ENCODE assay signal across 1 cellular context in the genomic region with DNA sequence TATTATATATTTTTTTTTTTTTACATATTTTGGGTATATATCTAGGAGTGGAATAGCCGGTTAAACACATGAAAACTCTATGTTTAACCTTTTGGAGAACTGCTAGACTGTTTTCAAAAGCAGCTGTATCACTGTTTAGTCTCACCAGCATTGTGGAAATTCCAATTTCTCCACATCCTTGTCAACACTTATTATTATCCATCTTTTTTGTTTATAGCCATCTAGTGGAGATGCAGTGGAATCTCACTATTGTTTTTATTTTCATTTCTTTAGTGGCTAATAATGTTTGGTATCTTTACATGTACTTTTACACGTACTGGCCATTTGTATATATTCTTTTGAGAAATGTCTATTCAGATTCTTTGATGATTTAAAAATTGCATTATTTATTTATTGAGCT.
TF ChIP-seq lines count a peak whose summit lies in the region.

No MANE protein-coding gene starts in this region.

TF ChIP-seq in endothelial cell of umbilical vein, 7 proteins besides CTCF, POLR2A, EP300 and RAD21:
- TF ChIP-seq JUN (IDR thresholded peaks at IDR 0.05; ENCODE audit: borderline replicate concordance, insufficient read depth, insufficient read length, low read depth) (no peak), POLR2AphosphoS5 (IDR thresholded peaks at IDR 0.05; ENCODE audit: insufficient read depth, low read depth, low read length) (no peak), MYC (IDR thresholded peaks at IDR 0.05; ENCODE audit: low read depth, low read length) (no peak), EZH2 (IDR thresholded peaks at IDR 0.05; ENCODE audit: borderline replicate concordance, low read depth, low read length, severe bottlenecking) (no peak), FOS (IDR thresholded peaks at IDR 0.05; ENCODE audit: borderline replicate concordance, insufficient read depth, low read length) (no peak), GATA2 (IDR thresholded peaks at IDR 0.05; ENCODE audit: insufficient read depth, insufficient read length, low read depth, low read length) (no peak)
- TF ChIP-seq, protein P1, sequence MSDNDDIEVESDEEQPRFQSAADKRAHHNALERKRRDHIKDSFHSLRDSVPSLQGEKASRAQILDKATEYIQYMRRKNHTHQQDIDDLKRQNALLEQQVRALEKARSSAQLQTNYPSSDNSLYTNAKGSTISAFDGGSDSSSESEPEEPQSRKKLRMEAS (IDR thresholded peaks at IDR 0.05; ENCODE audit: insufficient read depth, insufficient read length), result no peak
